In genomic region chr1:59070607-59071006, GRCh38 we compare ENCODE assay signal across 15 cellular contexts.
DNase-seq lines count a peak whose midpoint lies in the region; ATAC-seq and TF ChIP-seq lines count a peak whose summit lies in the region.
"Had no signal": no experiment of that assay in that cellular context is flagged by ENCODE, and none has a peak within 500 bp of the region (broad histone marks: within the 10 kb centered on the region; RNA-seq: fewer than 3 reads in every experiment).

No MANE protein-coding gene starts in this region.

- no peak for TF ChIP-seq CTCF in WTC11 (IDR thresholded peaks at IDR 0.05)
- no peak for TF ChIP-seq CTCF in fibroblast of villous mesenchyme (IDR thresholded peaks at IDR 0.05; ENCODE audit: insufficient read depth, low read depth, low read length)
- no peak for TF ChIP-seq CTCF in psoas muscle (IDR thresholded peaks at IDR 0.05)
- no peak for TF ChIP-seq CTCF in breast epithelium (IDR thresholded peaks at IDR 0.05)

- H3K27me3 Mint-ChIP-seq in stimulated activated naive CD8-positive, alpha-beta T cell treated with anti-CD3 and anti-CD28 coated beads, Interleukin-15, Interleukin-2, amounts not matched to agents 100 ng/mL and 50 ng/mL, for 24 hours = no peaks in the 10 kb centered on the region
- H3K27me3 Mint-ChIP-seq in WTC11 (ENCODE audit: low read depth) = no peaks in the 10 kb centered on the region

- no peaks in the 10 kb centered on the region for H3K36me3 Mint-ChIP-seq in stimulated activated naive CD8-positive, alpha-beta T cell treated with anti-CD3 and anti-CD28 coated beads, Interleukin-15, Interleukin-2, amounts not matched to agents 100 ng/mL and 50 ng/mL, for 24 hours (ENCODE audit: low read depth)
- H3K36me3 Mint-ChIP-seq in WTC11 = no peaks in the 10 kb centered on the region

- H3K27me3 ChIP-seq in psoas muscle (ENCODE audit: insufficient read depth in 3 of 3, low read length in 2 of 3) (no peaks in the 10 kb centered on the region), breast epithelium (no peaks in the 10 kb centered on the region)
- H3K27me3 ChIP-seq: SJSA1, stomach had no signal

- intact Hi-C loops in psoas muscle (cut with DNase I) (no loop called here), breast epithelium (cut with DNase I; ENCODE audit: low total_unique reads) (no loop called here)

- H3K27ac Mint-ChIP-seq in stimulated activated naive CD8-positive, alpha-beta T cell treated with anti-CD3 and anti-CD28 coated beads, Interleukin-15, Interleukin-2, amounts not matched to agents 100 ng/mL and 50 ng/mL, for 24 hours = peak overlapping the region; percentile 89
- H3K27ac Mint-ChIP-seq in WTC11 = peak overlapping the region; percentile 40; the same call in 1 of the 2 replicates
- H3K27ac Mint-ChIP-seq: progenitor cell of endocrine pancreas had no signal

- no peak for DNase-seq in stimulated activated naive CD8-positive, alpha-beta T cell treated with anti-CD3 and anti-CD28 coated beads, Interleukin-15, Interleukin-2, amounts not matched to agents 100 U/mL and 50 U/mL, for 24 hours
- DNase-seq in WTC11 (ENCODE audit: low spot score) = no peak
- DNase-seq in fibroblast of villous mesenchyme (ENCODE audit: low read depth) = peak; percentile 48
- no peak for DNase-seq in RPMI8226
- DNase-seq in psoas muscle = no peak
- no peak for DNase-seq in NCI-H82 treated with DMSO at 0.1 percent for 48 hours (lab: John Stamatoyannopoulos, UW; ENCODE audit: unreplicated experiment)
- no peak for DNase-seq in breast epithelium (ENCODE audit: low spot score in 2 of 2)
- DNase-seq: activated naive CD4-positive, alpha-beta T cell treated with anti-CD3 and anti-CD28 coated beads, Interleukin-2, amount 50 U/mL, for 16 hours; effector CD4-positive, alpha-beta T cell; NCI-H1694; stomach had no signal

- H3K4me1 Mint-ChIP-seq in stimulated activated naive CD8-positive, alpha-beta T cell treated with anti-CD3 and anti-CD28 coated beads, Interleukin-15, Interleukin-2, amounts not matched to agents 100 ng/mL and 50 ng/mL, for 24 hours (ENCODE audit: low read depth) = peaks cover 31% of the 10 kb centered on the region
- peaks cover 82% of the 10 kb centered on the region for H3K4me1 Mint-ChIP-seq in WTC11

- H3K4me3 ChIP-seq in fibroblast of villous mesenchyme (ENCODE audit: low read depth, low read length) (no peak overlapping the region), psoas muscle (no peak overlapping the region), breast epithelium (no peak overlapping the region)
- H3K4me3 ChIP-seq: SJSA1, stomach had no signal

- H3K4me1 ChIP-seq in psoas muscle (no peaks in the 10 kb centered on the region), breast epithelium (no peaks in the 10 kb centered on the region)
- H3K4me1 ChIP-seq: SJSA1 had no signal

- H3K4me3 Mint-ChIP-seq in stimulated activated naive CD8-positive, alpha-beta T cell treated with anti-CD3 and anti-CD28 coated beads, Interleukin-15, Interleukin-2, amounts not matched to agents 100 ng/mL and 50 ng/mL, for 24 hours = peak overlapping the region; percentile 32
- no peak overlapping the region for H3K4me3 Mint-ChIP-seq in WTC11

- POLR2A ChIA-PET in WTC11 (lab: Charles Lee) = interaction anchor here (0.6 kb wide), 1 partner anchor 1868 kb away, joined by 3 read pairs; no protein-coding TSS in a partner anchor

- no peak for ATAC-seq in stimulated activated naive CD8-positive, alpha-beta T cell treated with anti-CD3 and anti-CD28 coated beads, Interleukin-15, Interleukin-2, amounts not matched to agents 100 U/mL and 50 U/mL, for 24 hours
- ATAC-seq in WTC11 (no peak), psoas muscle (no peak)
- ATAC-seq: left lobe of liver had no signal

- TF ChIP-seq POLR2A in breast epithelium (IDR thresholded peaks at IDR 0.05) = no peak

- CTCF ChIA-PET in WTC11 (lab: Charles Lee) = no interaction called here

- H3K36me3 ChIP-seq in psoas muscle (ENCODE audit: insufficient read depth in 1 of 2, low read depth in 1 of 2) (no peaks in the 10 kb centered on the region), breast epithelium (no peaks in the 10 kb centered on the region)
- H3K36me3 ChIP-seq: SJSA1, stomach had no signal

- H3K9me3 Mint-ChIP-seq in stimulated activated naive CD8-positive, alpha-beta T cell treated with anti-CD3 and anti-CD28 coated beads, Interleukin-15, Interleukin-2, amounts not matched to agents 100 ng/mL and 50 ng/mL, for 24 hours = peaks cover 4% of the 10 kb centered on the region
- H3K9me3 Mint-ChIP-seq in WTC11 = no peaks in the 10 kb centered on the region

- H3K9me3 ChIP-seq in psoas muscle = no peaks in the 10 kb centered on the region
- H3K9me3 ChIP-seq in breast epithelium = no peaks in the 10 kb centered on the region
- H3K9me3 ChIP-seq: SJSA1, stomach had no signal

- no peak overlapping the region for H3K27ac ChIP-seq in psoas muscle
- no peak overlapping the region for H3K27ac ChIP-seq in breast epithelium
- H3K27ac ChIP-seq: SJSA1 had no signal

TF ChIP-seq in WTC11, 78 proteins besides CTCF, POLR2A, EP300 and RAD21:
- TF ChIP-seq GABPB1 (CRISPR knock-in tag; IDR thresholded peaks at IDR 0.05) = peak; percentile 75
- no peak for TF ChIP-seq FOXK1 (CRISPR knock-in tag; IDR thresholded peaks at IDR 0.05)
